ENCODE assay signal across 1 cellular context in genomic region chr9:113056191-113057106, GRCh38.
TF ChIP-seq lines count a peak whose summit lies in the region.

Gene ZFP37, minus strand, starts transcription at chr9:113056724. Its CDS starts 36 bp downstream, at chr9:113056688.

TF ChIP-seq in K562, 482 proteins besides CTCF, POLR2A, EP300 and RAD21 (continued from another document and continues in another):
- TF ChIP-seq CREB3 (tag; conservative IDR thresholded peaks at IDR 0.05; ENCODE audit: low read depth), result 0 out of 2 replicates have a peak, but pooled peaks have one; percentile 51
- TF ChIP-seq ZNF224 (CRISPR knock-in tag; IDR thresholded peaks at IDR 0.05), result no peak
- no peak for TF ChIP-seq MXI1 (IDR thresholded peaks at IDR 0.05; ENCODE audit: low read depth, low read length)
- TF ChIP-seq HLTF (IDR thresholded peaks at IDR 0.05), result no peak
- no peak for TF ChIP-seq RREB1 (CRISPR knock-in tag; IDR thresholded peaks at IDR 0.05)
- no peak for TF ChIP-seq AFF4 (CRISPR knock-in tag; IDR thresholded peaks at IDR 0.05)
- no peak for TF ChIP-seq ATF6 (CRISPR knock-in tag; IDR thresholded peaks at IDR 0.05)
- TF ChIP-seq BDP1 (IDR thresholded peaks at IDR 0.05; ENCODE audit: insufficient read depth, insufficient read length), result no peak
- TF ChIP-seq MCM3 (IDR thresholded peaks at IDR 0.05), result no peak
- no peak for TF ChIP-seq ARID4B (CRISPR knock-in tag; IDR thresholded peaks at IDR 0.05)
- no peak for TF ChIP-seq NBN (IDR thresholded peaks at IDR 0.05; ENCODE audit: low read depth)
- no peak for TF ChIP-seq ZNF592 (IDR thresholded peaks at IDR 0.05)
- no peak for TF ChIP-seq SMC3 (conservative IDR thresholded peaks at IDR 0.05; ENCODE audit: insufficient read depth, low read depth, low read length)
- TF ChIP-seq ZNF232 (CRISPR knock-in tag; IDR thresholded peaks at IDR 0.05), result no peak
- no peak for TF ChIP-seq TFAM (CRISPR knock-in tag; conservative IDR thresholded peaks at IDR 0.05)
- TF ChIP-seq MCM7 (IDR thresholded peaks at IDR 0.05), result no peak
- TF ChIP-seq DPF2 (IDR thresholded peaks at IDR 0.05), result no peak
- peak; percentile 22 for TF ChIP-seq ARHGAP35 (IDR thresholded peaks at IDR 0.05; ENCODE audit: partially characterized antibody)
- no peak for TF ChIP-seq GTF2F1 (IDR thresholded peaks at IDR 0.05; ENCODE audit: low read depth, low read length)
- no peak for TF ChIP-seq ZFX (CRISPR knock-in tag; IDR thresholded peaks at IDR 0.05)
- TF ChIP-seq THRA (IDR thresholded peaks at IDR 0.05), result no peak
- TF ChIP-seq CREB3L1 (IDR thresholded peaks at IDR 0.05; ENCODE audit: borderline replicate concordance, low read depth), result no peak
- TF ChIP-seq RBM15 (IDR thresholded peaks at IDR 0.05; ENCODE audit: insufficient read depth, low read length), result no peak
- no peak for TF ChIP-seq BRD4 (IDR thresholded peaks at IDR 0.05)
- TF ChIP-seq RUNX1 (IDR thresholded peaks at IDR 0.05; ENCODE audit: low read depth), result no peak
- no peak for TF ChIP-seq ZBTB7A (IDR thresholded peaks at IDR 0.05; ENCODE audit: borderline replicate concordance, control insufficient read depth, low read depth, low read length)
- no peak for TF ChIP-seq ERF (CRISPR knock-in tag; IDR thresholded peaks at IDR 0.05)
- TF ChIP-seq ZNF766 (CRISPR knock-in tag; conservative IDR thresholded peaks at IDR 0.05), result peak; percentile 90
